Comparison of ENCODE assay signal across 11 cellular contexts in the genomic region with DNA sequence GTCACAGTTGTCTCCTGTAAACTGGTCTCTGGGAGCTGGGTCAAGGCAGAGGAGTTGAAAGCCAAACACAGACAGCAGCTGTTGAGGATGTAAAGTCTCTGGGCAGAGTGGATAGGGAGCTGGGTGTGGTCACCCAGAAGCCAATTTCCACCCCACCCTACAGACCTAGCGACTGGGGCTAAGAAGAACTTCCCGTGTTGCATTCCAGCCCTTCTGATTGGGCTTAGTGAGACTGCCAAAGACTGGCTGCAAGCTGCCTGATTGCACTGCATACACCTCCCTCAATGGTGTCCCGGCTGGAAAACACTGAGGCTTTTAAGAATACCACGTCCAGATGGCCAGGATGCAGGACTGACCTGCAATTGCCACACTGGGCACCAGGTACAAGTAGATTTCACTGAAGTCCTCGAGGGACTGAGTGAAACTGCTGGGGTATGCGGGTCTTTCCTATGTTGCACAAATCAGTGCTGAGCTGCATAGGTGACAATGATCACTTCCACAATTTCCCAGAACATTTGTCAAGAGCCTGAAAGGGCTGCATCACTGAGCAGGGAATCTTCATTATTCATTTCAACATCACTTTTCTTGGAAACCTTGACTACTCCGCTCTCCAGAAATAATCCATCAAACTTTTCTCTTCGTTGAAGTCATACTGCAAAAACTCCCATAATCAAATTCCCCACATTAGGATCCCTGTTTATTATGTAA. TPM values are rescaled to one million over a fixed set of nuclear protein-coding genes. Genes with fewer than 3 reads are reported as not detected.
DNase-seq lines count a peak whose midpoint lies in the region; ATAC-seq and FAIRE-seq lines count a peak whose summit lies in the region.
"Had no signal": no experiment of that assay in that cellular context is flagged by ENCODE, and none has a peak within 500 bp of the region (broad histone marks: within the 10 kb centered on the region; RNA-seq: fewer than 3 reads in every experiment).

No MANE protein-coding gene starts in this region.

- no peak overlapping the region for H3K14ac ChIP-seq in mesenchymal stem cell (ENCODE audit: low read length in 2 of 2)

- no peak overlapping the region for H4K91ac ChIP-seq in mesenchymal stem cell (ENCODE audit: low read length)

- peak overlapping the region in 1 of 2 experiments; percentile 4 for H3K4ac ChIP-seq in mesenchymal stem cell (ENCODE audit: low read depth in 1 of 2, low read length in 2 of 2)

- H3K4me2 ChIP-seq in mesenchymal stem cell (ENCODE audit: low read length, poor library complexity, severe bottlenecking): no peak overlapping the region

- WGBS in mesenchymal stem cell: 67% methylated on average over 8 of the region's 8 CpGs

- H3K27me3 ChIP-seq in mesenchymal stem cell (ENCODE audit: control insufficient read depth in 1 of 2, insufficient read depth in 1 of 2, low read length in 2 of 2): no peaks in the 10 kb centered on the region

- H2BK120ac ChIP-seq in mesenchymal stem cell (ENCODE audit: low read depth, low read length): peak overlapping the region; percentile 15

- no peak overlapping the region for H2AFZ ChIP-seq in mesenchymal stem cell (ENCODE audit: low read depth, low read length)

- no peaks in the 10 kb centered on the region for H3K9me3 ChIP-seq in mesenchymal stem cell (ENCODE audit: control insufficient read depth, low read length)

- ATAC-seq in activated naive CD8-positive, alpha-beta T cell treated with anti-CD3 and anti-CD28 coated beads, Interleukin-2, amount 50 U/mL, for 24 hours: no peak
- no peak for ATAC-seq in GM19463 (IDR thresholded peaks at IDR 0.05; ENCODE audit: unreplicated experiment)

- H3K79me1 ChIP-seq in mesenchymal stem cell (replicated peaks; ENCODE audit: low read length, poor library complexity, severe bottlenecking): no peaks in the 10 kb centered on the region

- peak; percentile 54 for DNase-seq in AG20443 (ENCODE audit: low spot score)
- DNase-seq in GM19239 (ENCODE audit: insufficient read length, low spot score): no peak
- DNase-seq in activated naive CD8-positive, alpha-beta T cell treated with anti-CD3 and anti-CD28 coated beads, Interleukin-2, amount 50 U/mL, for 24 hours: no peak
- no peak for DNase-seq in mesenchymal stem cell
- no peak for DNase-seq in COLO668 (lab: John Stamatoyannopoulos, UW; ENCODE audit: unreplicated experiment)
- no peak for DNase-seq in NCI-H2171 (lab: John Stamatoyannopoulos, UW)
- no peak for DNase-seq in NOMO-1 treated with dmso at 0.1 percent for 144 hours (lab: John Stamatoyannopoulos, UW; ENCODE audit: unreplicated experiment)
- DNase-seq: cortex of kidney, NCI-H2227 treated with DMSO at 0.1 percent for 48 hours had no signal

- H2AK5ac ChIP-seq in mesenchymal stem cell (ENCODE audit: low read length, severe bottlenecking): peak overlapping the region; percentile 2

- FAIRE-seq in GM19239 (lab: Jason Lieb, UNC): peak; percentile 14

- no peak overlapping the region for H3K9ac ChIP-seq in mesenchymal stem cell (ENCODE audit: low read length)

- no peak overlapping the region for H3K27ac ChIP-seq in mesenchymal stem cell (ENCODE audit: low read length, poor library complexity, severe bottlenecking)
- H3K27ac ChIP-seq: HL-60 had no signal

- H3K4me1 ChIP-seq in mesenchymal stem cell (ENCODE audit: control insufficient read depth, insufficient read depth, low read depth, low read length): peaks cover 17% of the 10 kb centered on the region

- peak overlapping the region; percentile 5 for H3K4me3 Mint-ChIP-seq in activated naive CD8-positive, alpha-beta T cell treated with anti-CD3 and anti-CD28 coated beads, Interleukin-2, amount 50 U/mL, for 24 hours

- H3K27me3 Mint-ChIP-seq in activated naive CD8-positive, alpha-beta T cell treated with anti-CD3 and anti-CD28 coated beads, Interleukin-2, amount 50 U/mL, for 24 hours: no peaks in the 10 kb centered on the region

- H3K27ac Mint-ChIP-seq in activated naive CD8-positive, alpha-beta T cell treated with anti-CD3 and anti-CD28 coated beads, Interleukin-2, amount 50 U/mL, for 24 hours: no peak overlapping the region

- no peaks in the 10 kb centered on the region for H3K36me3 ChIP-seq in mesenchymal stem cell (ENCODE audit: control insufficient read depth in 1 of 2, insufficient read depth in 2 of 2, low read depth in 1 of 2, low read length in 2 of 2)

- no peaks in the 10 kb centered on the region for H3K9me3 Mint-ChIP-seq in activated naive CD8-positive, alpha-beta T cell treated with anti-CD3 and anti-CD28 coated beads, Interleukin-2, amount 50 U/mL, for 24 hours

- H3K4me3 ChIP-seq in mesenchymal stem cell (ENCODE audit: insufficient read depth in 1 of 2, low read depth in 1 of 2, low read length in 2 of 2): peak overlapping the region in 1 of 2 experiments; percentile 38

- peak overlapping the region in 1 of 2 experiments; percentile 83 for H2BK12ac ChIP-seq in mesenchymal stem cell (ENCODE audit: low read length in 2 of 2)

- no peak overlapping the region for H2BK15ac ChIP-seq in mesenchymal stem cell (ENCODE audit: low read depth, poor library complexity, severe bottlenecking)

- H2BK5ac ChIP-seq in mesenchymal stem cell (ENCODE audit: low read depth, low read length, poor library complexity, severe bottlenecking): peak overlapping the region; percentile 58

- no peak overlapping the region for H4K8ac ChIP-seq in mesenchymal stem cell (ENCODE audit: low read length)

- peaks cover 76% of the 10 kb centered on the region for H3K4me1 Mint-ChIP-seq in activated naive CD8-positive, alpha-beta T cell treated with anti-CD3 and anti-CD28 coated beads, Interleukin-2, amount 50 U/mL, for 24 hours

- no peak overlapping the region for H3K23ac ChIP-seq in mesenchymal stem cell (ENCODE audit: low read length in 2 of 2)

- peak overlapping the region in 1 of 2 experiments; percentile 70 for H3K18ac ChIP-seq in mesenchymal stem cell (ENCODE audit: low read depth in 1 of 2, low read length in 2 of 2)

- H3K36me3 Mint-ChIP-seq in activated naive CD8-positive, alpha-beta T cell treated with anti-CD3 and anti-CD28 coated beads, Interleukin-2, amount 50 U/mL, for 24 hours (ENCODE audit: low read depth): no peaks in the 10 kb centered on the region

RNA-seq across cellular contexts. Expression of a gene that starts 43.1 kb away (rescaled TPM):
- 24.9 TPM for polyA plus RNA-seq in mesenchymal stem cell (2013, experiment 1 of 2)
- polyA plus RNA-seq in mesenchymal stem cell (2013, experiment 2 of 2): 24.4 TPM
